15 cellular contexts compared by ENCODE assay signal in the genomic region with DNA sequence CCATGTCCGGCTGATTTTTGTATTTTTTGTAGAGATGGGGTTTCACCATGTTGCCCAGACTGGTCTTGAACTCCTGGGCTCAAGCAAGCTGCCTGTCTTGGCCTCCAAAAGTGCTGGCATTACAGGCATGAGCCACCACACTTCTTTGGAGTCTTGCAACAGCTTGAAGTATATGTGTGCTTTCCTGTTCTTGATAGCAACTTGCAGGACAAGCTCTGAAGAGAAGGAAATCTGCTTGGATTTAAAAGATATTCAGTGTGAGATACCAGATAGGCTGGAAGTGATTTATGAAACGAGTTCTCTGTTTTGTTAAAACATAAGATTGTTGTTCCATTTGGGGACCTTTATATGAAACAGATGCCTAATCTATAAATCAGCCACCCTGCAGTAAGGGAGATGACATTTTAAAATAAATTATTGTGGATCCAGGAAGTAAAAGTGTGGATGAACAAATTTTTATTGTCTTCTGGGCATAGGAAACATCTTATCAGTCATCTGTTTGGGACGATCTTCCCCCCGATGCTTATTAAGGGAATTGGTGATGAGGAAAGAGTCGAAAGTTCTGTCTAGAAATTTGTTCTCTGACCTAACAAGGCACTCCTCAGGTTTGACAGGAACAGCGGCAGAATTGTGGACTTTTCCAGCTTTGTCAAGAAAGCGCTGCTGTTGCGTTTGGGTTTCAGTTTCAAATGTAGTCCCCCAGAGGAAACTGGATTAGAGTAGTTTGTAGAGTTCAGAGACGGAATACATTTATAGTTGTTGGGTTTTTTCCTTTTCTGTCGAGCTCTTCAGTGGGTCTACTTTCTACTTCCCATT.
"Had no signal": no experiment of that assay in that cellular context is flagged by ENCODE, and none has a peak within 500 bp of the region (broad histone marks: within the 10 kb centered on the region; RNA-seq: fewer than 3 reads in every experiment).

No MANE protein-coding gene starts in this region.

- H3K4me1 ChIP-seq: body of pancreas had no signal

- H3K27me3 ChIP-seq: body of pancreas, ovary had no signal

- H3K9me3 ChIP-seq: body of pancreas, ovary had no signal

- H3K27ac ChIP-seq: body of pancreas, ovary had no signal

- DNase-seq: activated CD4-positive, alpha-beta T cell treated with anti-CD3 and anti-CD28 coated beads, Interleukin-2, amount 50 U/mL, for 1 hour; activated CD4-positive, CD25-positive, alpha-beta regulatory T cell; activated naive CD4-positive, alpha-beta T cell treated with anti-CD3 and anti-CD28 coated beads, Interleukin-2, amount 50 U/mL, for 16 hours; amniotic stem cell; body of pancreas; central memory CD4-positive, alpha-beta T cell; cortex of kidney; effector CD8-positive, alpha-beta T cell; left colon; mammary epithelial cell; nephron progenitor cell; ovary; substantia nigra; T-helper 2 cell had no signal

- H3K4me3 ChIP-seq: body of pancreas, ovary, skin epidermis had no signal

- H3K36me3 ChIP-seq: ovary had no signal
